In genomic region chr6:39565948-39566347, GRCh38 we compare ENCODE assay signal across 1 cellular context.
TF ChIP-seq lines count a peak whose summit lies in the region.

No MANE protein-coding gene starts in this region.

TF ChIP-seq in HepG2, 621 proteins besides CTCF, POLR2A, EP300 and RAD21 (continued from another document):
- TF ChIP-seq CSRNP1 (CRISPR knock-in tag; IDR thresholded peaks at IDR 0.05) (no peak), ZNF576 (CRISPR knock-in tag; IDR thresholded peaks at IDR 0.05) (no peak), PRPF4 (IDR thresholded peaks at IDR 0.05; ENCODE audit: low read depth, low read length, poor library complexity, severe bottlenecking) (no peak)
